2 cellular contexts compared by ENCODE assay signal in genomic region chr1:3811595-3811911, GRCh38.
TF ChIP-seq lines count a peak whose summit lies in the region.

No MANE protein-coding gene starts in this region.

TF ChIP-seq in IMR-90, 13 proteins besides CTCF, POLR2A, EP300 and RAD21:
- no peak for TF ChIP-seq CEBPB (IDR thresholded peaks at IDR 0.05; ENCODE audit: low read depth, low read length)
- no peak for TF ChIP-seq RFX5 (IDR thresholded peaks at IDR 0.05; ENCODE audit: low read depth, low read length)
- no peak for TF ChIP-seq NFE2L2 (IDR thresholded peaks at IDR 0.05; ENCODE audit: low read depth, low read length)
- TF ChIP-seq RCOR1 (IDR thresholded peaks at IDR 0.05; ENCODE audit: insufficient replicate concordance, low read length): no peak
- TF ChIP-seq ELK1 (IDR thresholded peaks at IDR 0.05; ENCODE audit: borderline replicate concordance, low read depth, low read length): no peak
- TF ChIP-seq SMC3 (IDR thresholded peaks at IDR 0.05; ENCODE audit: low read depth, low read length): no peak
- no peak for TF ChIP-seq BHLHE40 (IDR thresholded peaks at IDR 0.05; ENCODE audit: low read depth, low read length)
- TF ChIP-seq USF2 (IDR thresholded peaks at IDR 0.05; ENCODE audit: low read depth, low read length): no peak
- TF ChIP-seq FOS (IDR thresholded peaks at IDR 0.05; ENCODE audit: low read depth, low read length): no peak
- TF ChIP-seq CHD1 (IDR thresholded peaks at IDR 0.05; ENCODE audit: low read depth, low read length): no peak

TF ChIP-seq in K562, 482 proteins besides CTCF, POLR2A, EP300 and RAD21:
- TF ChIP-seq ZNF778 (CRISPR knock-in tag; IDR thresholded peaks at IDR 0.05) (no peak), ZNF584 (CRISPR knock-in tag; IDR thresholded peaks at IDR 0.05; ENCODE audit: low read depth) (no peak), ZNF232 (CRISPR knock-in tag; IDR thresholded peaks at IDR 0.05) (no peak), GABPA (tag; conservative IDR thresholded peaks at IDR 0.05; ENCODE audit: low read depth) (no peak), TBP (optimal IDR thresholded peaks at IDR 0.05; ENCODE audit: low read depth, low read length) (no peak), SP1 (CRISPR knock-in tag; IDR thresholded peaks at IDR 0.05) (no peak), ZNF717 (CRISPR knock-in tag; IDR thresholded peaks at IDR 0.05) (no peak), STAG1 (CRISPR knock-in tag; IDR thresholded peaks at IDR 0.05; ENCODE audit: borderline replicate concordance) (no peak), HNRNPL (IDR thresholded peaks at IDR 0.05; ENCODE audit: low read depth, low read length) (no peak)
- TF ChIP-seq, protein P1, sequence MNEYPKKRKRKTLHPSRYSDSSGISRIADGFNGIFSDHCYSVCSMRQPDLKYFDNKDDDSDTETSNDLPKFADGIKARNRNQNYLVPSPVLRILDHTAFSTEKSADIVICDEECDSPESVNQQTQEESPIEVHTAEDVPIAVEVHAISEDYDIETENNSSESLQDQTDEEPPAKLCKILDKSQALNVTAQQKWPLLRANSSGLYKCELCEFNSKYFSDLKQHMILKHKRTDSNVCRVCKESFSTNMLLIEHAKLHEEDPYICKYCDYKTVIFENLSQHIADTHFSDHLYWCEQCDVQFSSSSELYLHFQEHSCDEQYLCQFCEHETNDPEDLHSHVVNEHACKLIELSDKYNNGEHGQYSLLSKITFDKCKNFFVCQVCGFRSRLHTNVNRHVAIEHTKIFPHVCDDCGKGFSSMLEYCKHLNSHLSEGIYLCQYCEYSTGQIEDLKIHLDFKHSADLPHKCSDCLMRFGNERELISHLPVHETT (CRISPR knock-in tag; conservative IDR thresholded peaks at IDR 0.05 in 1 of 2, IDR thresholded peaks at IDR 0.05 in 1 of 2): no peak
- TF ChIP-seq, protein P2, sequence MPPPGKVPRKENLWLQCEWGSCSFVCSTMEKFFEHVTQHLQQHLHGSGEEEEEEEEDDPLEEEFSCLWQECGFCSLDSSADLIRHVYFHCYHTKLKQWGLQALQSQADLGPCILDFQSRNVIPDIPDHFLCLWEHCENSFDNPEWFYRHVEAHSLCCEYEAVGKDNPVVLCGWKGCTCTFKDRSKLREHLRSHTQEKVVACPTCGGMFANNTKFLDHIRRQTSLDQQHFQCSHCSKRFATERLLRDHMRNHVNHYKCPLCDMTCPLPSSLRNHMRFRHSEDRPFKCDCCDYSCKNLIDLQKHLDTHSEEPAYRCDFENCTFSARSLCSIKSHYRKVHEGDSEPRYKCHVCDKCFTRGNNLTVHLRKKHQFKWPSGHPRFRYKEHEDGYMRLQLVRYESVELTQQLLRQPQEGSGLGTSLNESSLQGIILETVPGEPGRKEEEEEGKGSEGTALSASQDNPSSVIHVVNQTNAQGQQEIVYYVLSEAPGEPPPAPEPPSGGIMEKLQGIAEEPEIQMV (tag; conservative IDR thresholded peaks at IDR 0.05; ENCODE audit: low read depth): no peak
- TF ChIP-seq, protein P3, sequence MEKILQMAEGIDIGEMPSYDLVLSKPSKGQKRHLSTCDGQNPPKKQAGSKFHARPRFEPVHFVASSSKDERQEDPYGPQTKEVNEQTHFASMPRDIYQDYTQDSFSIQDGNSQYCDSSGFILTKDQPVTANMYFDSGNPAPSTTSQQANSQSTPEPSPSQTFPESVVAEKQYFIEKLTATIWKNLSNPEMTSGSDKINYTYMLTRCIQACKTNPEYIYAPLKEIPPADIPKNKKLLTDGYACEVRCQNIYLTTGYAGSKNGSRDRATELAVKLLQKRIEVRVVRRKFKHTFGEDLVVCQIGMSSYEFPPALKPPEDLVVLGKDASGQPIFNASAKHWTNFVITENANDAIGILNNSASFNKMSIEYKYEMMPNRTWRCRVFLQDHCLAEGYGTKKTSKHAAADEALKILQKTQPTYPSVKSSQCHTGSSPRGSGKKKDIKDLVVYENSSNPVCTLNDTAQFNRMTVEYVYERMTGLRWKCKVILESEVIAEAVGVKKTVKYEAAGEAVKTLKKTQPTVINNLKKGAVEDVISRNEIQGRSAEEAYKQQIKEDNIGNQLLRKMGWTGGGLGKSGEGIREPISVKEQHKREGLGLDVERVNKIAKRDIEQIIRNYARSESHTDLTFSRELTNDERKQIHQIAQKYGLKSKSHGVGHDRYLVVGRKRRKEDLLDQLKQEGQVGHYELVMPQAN (IDR thresholded peaks at IDR 0.05; ENCODE audit: borderline replicate concordance): no peak
